ENCODE assay signal across 1 cellular context in genomic region chr10:17835688-17836087, GRCh38.
TF ChIP-seq lines count a peak whose summit lies in the region.

No MANE protein-coding gene starts in this region.

TF ChIP-seq in K562, 482 proteins besides CTCF, POLR2A, EP300 and RAD21 (continued from another document):
- TF ChIP-seq ZNF318 (IDR thresholded peaks at IDR 0.05; ENCODE audit: borderline replicate concordance in 1 of 2, low read depth in 1 of 2) (no peak), ZNF764 (CRISPR knock-in tag; IDR thresholded peaks at IDR 0.05; ENCODE audit: low read depth) (no peak), HBP1 (CRISPR knock-in tag; IDR thresholded peaks at IDR 0.05) (no peak), ZBTB49 (CRISPR knock-in tag; IDR thresholded peaks at IDR 0.05; ENCODE audit: borderline replicate concordance) (no peak), CHAMP1 (IDR thresholded peaks at IDR 0.05) (no peak), ZBTB34 (CRISPR knock-in tag; IDR thresholded peaks at IDR 0.05) (no peak)
